12 cellular contexts compared by ENCODE assay signal in genomic region chr6:73303773-73304172, GRCh38. TPM values are rescaled to one million over a fixed set of nuclear protein-coding genes. Genes with fewer than 3 reads are reported as not detected.
DNase-seq lines count a peak whose midpoint lies in the region; ATAC-seq, FAIRE-seq and TF ChIP-seq lines count a peak whose summit lies in the region.
"Not testable (repeated sequence)": the region's sequence is repeated elsewhere in the genome, so short reads cannot be mapped to it uniquely, and the experiment has no call there.
"Had no signal": no experiment of that assay in that cellular context is flagged by ENCODE, and none has a peak within 500 bp of the region (broad histone marks: within the 10 kb centered on the region; RNA-seq: fewer than 3 reads in every experiment).

No MANE protein-coding gene starts in this region.

- not testable (repeated sequence) for BruUV-seq in endothelial cell of umbilical vein (replicated peaks; lab: Mats Ljungman, UMichigan)

- dilution Hi-C loops in endothelial cell of umbilical vein (cut with MboI; ENCODE audit: extremely low pct_ligation_motif_present, low sequenced_read_pairs): not testable (repeated sequence)

- H3K79me2 ChIP-seq in OCI-LY1 (ENCODE audit: insufficient read depth, low read length): peaks cover 48% of the 10 kb centered on the region
- H3K79me2 ChIP-seq in endothelial cell of umbilical vein (ENCODE audit: control insufficient read depth, insufficient read depth, low read length): not testable (repeated sequence)

- 0 out of 2 replicates have a peak overlapping the region, but pooled peaks have one; percentile 5 for H3K4me2 ChIP-seq in OCI-LY1 (ENCODE audit: low read length)
- not testable (repeated sequence) for H3K4me2 ChIP-seq in endothelial cell of umbilical vein (ENCODE audit: insufficient read depth, low read length)

- not testable (repeated sequence) for H3K9ac ChIP-seq in OCI-LY1 (ENCODE audit: low read length); endothelial cell of umbilical vein (replicated peaks; ENCODE audit: extremely low read depth, insufficient read depth, low read length)

- CTCF ChIA-PET in endothelial cell of umbilical vein (lab: Charles Lee): interaction anchor here (0.6 to 1.0 kb wide), 2 partner anchors 18 to 350 kb away, joined by 3 read pairs; partner anchors contain the start of gene SLC17A5

- H2AFZ ChIP-seq in OCI-LY1 (ENCODE audit: low read length); endothelial cell of umbilical vein (ENCODE audit: low read depth, low read length): not testable (repeated sequence)

- H3K4me3 ChIP-seq in OCI-LY1 (ENCODE audit: low read depth, low read length, poor library complexity, severe bottlenecking); endothelial cell of umbilical vein (replicated peaks in 1 of 3; ENCODE audit: insufficient read depth in 1 of 3, low read depth in 1 of 3, low read length in 3 of 3): not testable (repeated sequence)

- not testable (repeated sequence) for H4K20me1 ChIP-seq in OCI-LY1 (ENCODE audit: insufficient read depth, low read length); endothelial cell of umbilical vein (replicated peaks; ENCODE audit: control insufficient read depth, extremely low read depth, insufficient read depth, low read length)

- not testable (repeated sequence) for H3K9me1 ChIP-seq in endothelial cell of umbilical vein (replicated peaks; ENCODE audit: control insufficient read depth, extremely low read depth, insufficient read depth, low read length)

- H3F3A ChIP-seq in OCI-LY1 (ENCODE audit: insufficient read depth, low read length): not testable (repeated sequence)

- POLR2A ChIA-PET in endothelial cell of umbilical vein (lab: Charles Lee): not testable (repeated sequence)

- not testable (repeated sequence) for DNase-seq in GM12891 (ENCODE audit: insufficient read length, low spot score); endothelial cell of umbilical vein (ENCODE audit: low read depth, low spot score)

- H3K36me3 ChIP-seq in OCI-LY1 (ENCODE audit: insufficient read depth, low read length): peaks cover 43% of the 10 kb centered on the region
- not testable (repeated sequence) for H3K36me3 ChIP-seq in endothelial cell of umbilical vein (ENCODE audit: control insufficient read depth in 2 of 2, extremely low read depth in 1 of 2, insufficient read depth in 2 of 2, low read length in 2 of 2)

- not testable (repeated sequence) for TF ChIP-seq POLR2A in GM12891 (IDR thresholded peaks at IDR 0.05; ENCODE audit: low read depth, low read length); endothelial cell of umbilical vein (IDR thresholded peaks at IDR 0.05; ENCODE audit: low read depth, low read length)

- intact Hi-C loops in endothelial cell of umbilical vein (cut with micrococcal nuclease): not testable (repeated sequence)

- not testable (repeated sequence) for H3K9me3 ChIP-seq in OCI-LY1 (ENCODE audit: low read length); endothelial cell of umbilical vein (replicated peaks; ENCODE audit: control insufficient read depth, insufficient read depth, low read length)

- H3K9me2 ChIP-seq in OCI-LY1 (ENCODE audit: low read depth, low read length): not testable (repeated sequence)

- H3K27ac ChIP-seq in OCI-LY1 (ENCODE audit: low read depth, low read length, poor library complexity, severe bottlenecking): peak overlapping the region; percentile 38
- H3K27ac ChIP-seq in endothelial cell of umbilical vein (ENCODE audit: insufficient read depth, low read depth, low read length): not testable (repeated sequence)

- ATAC-seq in GM19023 (IDR thresholded peaks at IDR 0.05; ENCODE audit: unreplicated experiment) (peak; percentile 55), GM19463 (IDR thresholded peaks at IDR 0.05; ENCODE audit: unreplicated experiment) (peak; percentile 64), HG02759 (IDR thresholded peaks at IDR 0.05; ENCODE audit: unreplicated experiment) (peak; percentile 65), HG03432 (IDR thresholded peaks at IDR 0.05; ENCODE audit: unreplicated experiment) (peak; percentile 59)

- peaks cover 38% of the 10 kb centered on the region for H3K4me1 ChIP-seq in OCI-LY1 (ENCODE audit: insufficient read depth, low read length, severe bottlenecking)
- H3K4me1 ChIP-seq in endothelial cell of umbilical vein (ENCODE audit: control insufficient read depth, extremely low read depth, insufficient read depth, low read length): not testable (repeated sequence)

- FAIRE-seq in GM12891 (lab: Jason Lieb, UNC) (peak; percentile 60), endothelial cell of umbilical vein (lab: Jason Lieb, UNC) (peak; percentile 40)

- H3K27me3 ChIP-seq in OCI-LY1 (ENCODE audit: insufficient read depth, low read length); endothelial cell of umbilical vein (ENCODE audit: control insufficient read depth in 2 of 2, insufficient read depth in 2 of 2, low read length in 2 of 2): not testable (repeated sequence)

- TF ChIP-seq CTCF in OCI-LY1 (IDR thresholded peaks at IDR 0.05; ENCODE audit: low read length); endothelial cell of umbilical vein (IDR thresholded peaks at IDR 0.05; ENCODE audit: extremely low read depth in 1 of 2, insufficient read depth in 1 of 2, low read depth in 1 of 2, low read length in 2 of 2): not testable (repeated sequence)

TF ChIP-seq in GM12891, 5 proteins besides CTCF, POLR2A, EP300 and RAD21:
- peak; percentile 79 for TF ChIP-seq PAX5 (IDR thresholded peaks at IDR 0.05; ENCODE audit: insufficient read depth, low read length, severe bottlenecking)
TF ChIP-seq in GM12891: peak in this region for 1; not testable (repeated sequence) for 4.

RNA-seq across cellular contexts. Expression of gene KHDC1, which starts 40.8 kb away (rescaled TPM):
- 2.3 TPM for polyA plus RNA-seq in GM12891 (2012; ENCODE audit: low read depth, missing spikeins)
- 3.3 and 3.7 TPM in 2 replicates for total RNA-seq in endothelial cell of umbilical vein
- polyA plus RNA-seq in endothelial cell of umbilical vein: 4.2 and 4.4 TPM in 2 replicates
- polyA plus RNA-seq in endothelial cell of umbilical vein (2011; cell fraction: cytosol; rRNA removed): 3.4 and 4.2 TPM in 2 replicates
- polyA plus RNA-seq in endothelial cell of umbilical vein (2011; cell fraction: nucleus; rRNA removed): 6.5 and 8.9 TPM in 2 replicates
- polyA plus RNA-seq in endothelial cell of umbilical vein (2012): 2.0 and 3.1 TPM in 2 replicates
- 2.0 and 4.3 TPM in 2 replicates for polyA minus RNA-seq in endothelial cell of umbilical vein
- 4.0 TPM for polyA minus RNA-seq in endothelial cell of umbilical vein (2011; cell fraction: cytosol; rRNA and poly(A)+ RNA removed)
- 6.8 and 9.1 TPM in 2 replicates for polyA minus RNA-seq in endothelial cell of umbilical vein (2011; cell fraction: nucleus; rRNA and poly(A)+ RNA removed)
- total RNA-seq: HepG2 had no signal
- polyA plus RNA-seq: CD14-positive monocyte, HepG2 had no signal

RNA-seq across cellular contexts. Expression of gene DPPA5, which starts 50.3 kb away (rescaled TPM):
- not detected for polyA plus RNA-seq in GM12891 (2012; ENCODE audit: low read depth, missing spikeins)
- total RNA-seq in endothelial cell of umbilical vein: not detected in 2 replicates
- polyA plus RNA-seq in endothelial cell of umbilical vein: not detected in 2 replicates
- polyA plus RNA-seq in endothelial cell of umbilical vein (2011; cell fraction: cytosol; rRNA removed): not detected in 2 replicates
- polyA plus RNA-seq in endothelial cell of umbilical vein (2011; cell fraction: nucleus; rRNA removed): not detected in 2 replicates
- polyA plus RNA-seq in endothelial cell of umbilical vein (2012): not detected in 2 replicates
- not detected in 2 replicates for polyA minus RNA-seq in endothelial cell of umbilical vein
- polyA minus RNA-seq in endothelial cell of umbilical vein (2011; cell fraction: cytosol; rRNA and poly(A)+ RNA removed): not detected
- polyA minus RNA-seq in endothelial cell of umbilical vein (2011; cell fraction: nucleus; rRNA and poly(A)+ RNA removed): not detected in 2 replicates
- total RNA-seq: CD8-positive, alpha-beta T cell; HepG2 had no signal
- polyA plus RNA-seq: A549, AG04450, CD14-positive monocyte, HepG2 had no signal

RNA-seq across cellular contexts. Expression of gene KHDC3L, which starts 58.7 kb away (rescaled TPM):
- not detected for polyA plus RNA-seq in GM12891 (2012; ENCODE audit: low read depth, missing spikeins)
- total RNA-seq in endothelial cell of umbilical vein: not detected in 2 replicates
- polyA plus RNA-seq in endothelial cell of umbilical vein: not detected in 2 replicates
- polyA plus RNA-seq in endothelial cell of umbilical vein (2011; cell fraction: cytosol; rRNA removed): not detected in 2 replicates
- not detected in 2 replicates for polyA plus RNA-seq in endothelial cell of umbilical vein (2011; cell fraction: nucleus; rRNA removed)
- polyA plus RNA-seq in endothelial cell of umbilical vein (2012): not detected in 2 replicates
- not detected in 2 replicates for polyA minus RNA-seq in endothelial cell of umbilical vein
- not detected for polyA minus RNA-seq in endothelial cell of umbilical vein (2011; cell fraction: cytosol; rRNA and poly(A)+ RNA removed)
- not detected in 2 replicates for polyA minus RNA-seq in endothelial cell of umbilical vein (2011; cell fraction: nucleus; rRNA and poly(A)+ RNA removed)
- total RNA-seq: CD8-positive, alpha-beta T cell; HepG2 had no signal
- polyA plus RNA-seq: A549, AG04450, CD14-positive monocyte, HepG2 had no signal
